ENCODE assay signal across 12 cellular contexts in the genomic region with DNA sequence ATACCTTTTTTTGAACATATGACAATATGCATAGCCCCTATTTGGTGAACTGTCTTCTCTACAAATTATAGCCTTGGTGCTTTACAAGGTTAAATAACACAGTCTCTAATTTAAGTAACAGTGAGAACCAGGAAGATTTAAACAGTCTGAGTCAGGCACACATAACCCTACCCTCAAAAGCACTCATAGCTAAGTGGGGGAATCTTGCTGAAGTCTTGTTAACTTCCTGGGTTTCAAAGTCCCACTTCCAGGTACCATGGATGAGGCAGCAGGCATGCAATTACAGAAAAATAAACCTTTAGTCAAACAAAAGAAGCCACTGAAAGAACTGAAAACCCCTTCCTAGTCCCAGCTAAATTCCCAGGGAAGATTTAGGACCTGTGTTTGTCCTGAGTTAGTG.
DNase-seq lines count a peak whose midpoint lies in the region; ATAC-seq and TF ChIP-seq lines count a peak whose summit lies in the region.
"Had no signal": no experiment of that assay in that cellular context is flagged by ENCODE, and none has a peak within 500 bp of the region (broad histone marks: within the 10 kb centered on the region; RNA-seq: fewer than 3 reads in every experiment).

No MANE protein-coding gene starts in this region.

- no peaks in the 10 kb centered on the region for H3K27me3 ChIP-seq in RWPE2 (ENCODE audit: insufficient read depth, poor library complexity, severe bottlenecking)
- H3K27me3 ChIP-seq in endodermal cell (ENCODE audit: control insufficient read depth, insufficient read depth, low read length, poor library complexity, severe bottlenecking): no peaks in the 10 kb centered on the region
- H3K27me3 ChIP-seq in muscle layer of duodenum (ENCODE audit: low read depth, low read length): no peaks in the 10 kb centered on the region

- DNase-seq in RWPE2 (ENCODE audit: low spot score) (no peak), endodermal cell (no peak), type B pancreatic cell (ENCODE audit: extremely low spot score, unreplicated experiment) (no peak), SK-N-DZ (ENCODE audit: low spot score) (no peak)
- DNase-seq in activated CD4-positive, alpha-beta T cell treated with anti-CD3 and anti-CD28 coated beads, Interleukin-2, amount 50 U/mL, for 4 hours: no peak
- DNase-seq: activated CD4-positive, alpha-beta T cell treated with anti-CD3 and anti-CD28 coated beads for 1 hour; stimulated activated naive CD4-positive, alpha-beta T cell had no signal

- H3K36me3 ChIP-seq in RWPE2 (ENCODE audit: low read depth) (no peaks in the 10 kb centered on the region), endodermal cell (ENCODE audit: control insufficient read depth, insufficient read depth, low read length) (no peaks in the 10 kb centered on the region), muscle layer of duodenum (ENCODE audit: control insufficient read depth in 1 of 2, insufficient read depth in 2 of 2, low read length in 2 of 2) (no peaks in the 10 kb centered on the region)

- H3K4me3 Mint-ChIP-seq in endodermal cell (no peak overlapping the region), type B pancreatic cell (peak overlapping the region; percentile 42)
- H3K4me3 Mint-ChIP-seq: dendritic cell treated with granulocyte-macrophage colony-stimulating factor and Interleukin-4, amounts not matched to agents 40 ng/mL and 50 ng/mL, for 4 days had no signal

- ATAC-seq in RWPE2 (ENCODE audit: low read depth): no peak
- no peak for ATAC-seq in GM21619 (IDR thresholded peaks at IDR 0.05; ENCODE audit: unreplicated experiment)
- ATAC-seq: HepG2 had no signal

- H3K4me1 ChIP-seq in RWPE2 (ENCODE audit: insufficient read depth, poor library complexity, severe bottlenecking) (peaks cover 15% of the 10 kb centered on the region), endodermal cell (ENCODE audit: control insufficient read depth, insufficient read depth, low read length) (peaks cover 12% of the 10 kb centered on the region), muscle layer of duodenum (ENCODE audit: control insufficient read depth in 1 of 2, insufficient read depth in 2 of 2, low read length in 2 of 2) (peaks cover 25 to 38% of the 10 kb centered on the region in 2 donors)

- H3K27ac Mint-ChIP-seq in endodermal cell (peak overlapping the region; percentile 50), type B pancreatic cell (peak overlapping the region; percentile 75)
- H3K27ac Mint-ChIP-seq: dendritic cell treated with granulocyte-macrophage colony-stimulating factor and Interleukin-4, amounts not matched to agents 40 ng/mL and 50 ng/mL, for 4 days had no signal

- H3K4me1 Mint-ChIP-seq in endodermal cell (peaks cover 34% of the 10 kb centered on the region), type B pancreatic cell (ENCODE audit: unreplicated experiment) (peaks cover 66% of the 10 kb centered on the region)

- H3K36me3 Mint-ChIP-seq in endodermal cell (ENCODE audit: low read depth) (no peaks in the 10 kb centered on the region), type B pancreatic cell (peaks cover 21% of the 10 kb centered on the region)

- H3K27ac ChIP-seq in RWPE2 (ENCODE audit: poor library complexity, severe bottlenecking) (peak overlapping the region; percentile 29), endodermal cell (ENCODE audit: low read depth, low read length) (peak overlapping the region; percentile 7), muscle layer of duodenum (ENCODE audit: low read length) (peak overlapping the region; percentile 58)
- H3K27ac ChIP-seq: RWPE1 had no signal

- TF ChIP-seq CTCF in RWPE2 (IDR thresholded peaks at IDR 0.05; ENCODE audit: poor library complexity, severe bottlenecking): no peak
- TF ChIP-seq CTCF in endodermal cell (conservative IDR thresholded peaks at IDR 0.05): no peak
- TF ChIP-seq CTCF in type B pancreatic cell (conservative IDR thresholded peaks at IDR 0.05): no peak

- no peak overlapping the region for H3K9ac ChIP-seq in endodermal cell (ENCODE audit: extremely low read depth, low read length, poor library complexity, severe bottlenecking)

- H3K9me3 Mint-ChIP-seq in endodermal cell (no peaks in the 10 kb centered on the region), type B pancreatic cell (no peaks in the 10 kb centered on the region)
- H3K9me3 Mint-ChIP-seq: dendritic cell treated with granulocyte-macrophage colony-stimulating factor and Interleukin-4, amounts not matched to agents 40 ng/mL and 50 ng/mL, for 4 days had no signal

- H3K4me3 ChIP-seq in RWPE2 (ENCODE audit: severe bottlenecking): no peak overlapping the region
- no peak overlapping the region for H3K4me3 ChIP-seq in endodermal cell (ENCODE audit: low read length)
- H3K4me3 ChIP-seq in muscle layer of duodenum (ENCODE audit: low read depth in 1 of 2, low read length in 2 of 2): no peak overlapping the region

- H3K27me3 Mint-ChIP-seq in endodermal cell (ENCODE audit: insufficient read depth) (no peaks in the 10 kb centered on the region), type B pancreatic cell (no peaks in the 10 kb centered on the region)

- H3K9me3 ChIP-seq in RWPE2 (ENCODE audit: severe bottlenecking) (no peaks in the 10 kb centered on the region), endodermal cell (ENCODE audit: control insufficient read depth, low read length) (no peaks in the 10 kb centered on the region), muscle layer of duodenum (ENCODE audit: control insufficient read depth in 1 of 2, low read length in 2 of 2) (no peaks in the 10 kb centered on the region)

Comparison
In these comparisons a context has a peak if more than half of its experiments do, and no peak if none do; other contexts are left out.
1. H3K27ac ChIP-seq: peak in every context shown above with its lines; median percentile 58 in muscle layer of duodenum; 29 in RWPE2; 7 in endodermal cell.